11 cellular contexts compared by ENCODE assay signal in the genomic region with DNA sequence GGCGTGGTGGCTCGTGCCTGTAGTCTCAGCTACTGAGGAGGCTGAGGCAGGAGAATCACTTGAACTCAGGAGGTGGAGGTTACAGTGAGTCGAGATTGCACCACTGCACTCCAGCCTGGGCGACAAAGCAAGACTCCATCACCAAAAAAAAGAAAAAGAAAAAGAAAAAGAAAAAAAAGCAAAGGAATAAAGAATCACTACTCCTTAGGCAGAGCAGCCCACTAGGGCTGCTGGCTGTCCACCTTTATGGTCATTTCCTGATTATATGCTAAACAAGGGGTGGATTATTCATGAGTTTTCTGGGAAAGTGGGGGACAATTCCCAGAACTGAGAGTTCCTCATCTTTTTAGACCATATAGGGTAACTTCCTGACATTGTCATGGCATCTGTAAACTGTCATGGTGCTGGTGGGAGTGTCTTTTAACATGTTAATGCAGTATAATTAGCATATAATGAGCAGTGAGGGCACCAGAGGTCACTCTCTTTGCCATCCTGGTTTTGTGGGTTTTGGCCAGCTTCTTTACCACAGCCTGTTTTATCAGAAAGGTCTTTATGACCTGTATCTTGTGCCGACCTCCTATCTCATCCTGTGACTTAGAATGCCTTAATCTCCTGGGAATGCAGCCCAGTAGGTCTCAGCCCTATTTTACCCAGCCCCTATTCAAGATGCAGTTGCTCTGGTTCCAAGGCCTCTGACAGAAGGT. TPM values are rescaled to one million over a fixed set of nuclear protein-coding genes. Genes with fewer than 3 reads are reported as not detected.
"Had no signal": no experiment of that assay in that cellular context is flagged by ENCODE, and none has a peak within 500 bp of the region (broad histone marks: within the 10 kb centered on the region; RNA-seq: fewer than 3 reads in every experiment).

No MANE protein-coding gene starts in this region.

RNA-seq across cellular contexts. Expression of a gene that starts 36.4 kb away (rescaled TPM):
- total RNA-seq: activated T-helper 2 cell treated with anti-CD3 and anti-CD28 coated beads, Interferon-gamma antibody, Interleukin-2, Interleukin-4, amounts not matched to agents 10 μg/mL and 5 μg/mL and 100 μg/mL, durations not matched to agents 14 hours and 24 hours and 36 hours; epithelial cell of proximal tubule; lung; mucosa of descending colon; natural killer cell treated with Interleukin-12 subunit alpha and Interleukin-12 subunit beta and Interleukin-15 and Interleukin-18, amount 100 ng/mL, for 72 hours; osteocyte; sigmoid colon; subcutaneous adipose tissue; transverse colon had no signal
- polyA plus RNA-seq: immature natural killer cell, lung, sigmoid colon had no signal

RNA-seq across cellular contexts. Expression of a gene that starts 44.4 kb away (rescaled TPM):
- total RNA-seq: activated T-helper 2 cell treated with anti-CD3 and anti-CD28 coated beads, Interferon-gamma antibody, Interleukin-2, Interleukin-4, amounts not matched to agents 10 μg/mL and 5 μg/mL and 100 μg/mL, durations not matched to agents 14 hours and 24 hours and 36 hours; epithelial cell of proximal tubule; lung; mucosa of descending colon; natural killer cell treated with Interleukin-12 subunit alpha and Interleukin-12 subunit beta and Interleukin-15 and Interleukin-18, amount 100 ng/mL, for 72 hours; osteocyte; sigmoid colon; subcutaneous adipose tissue; transverse colon had no signal
- polyA plus RNA-seq: adipose tissue, immature natural killer cell, lung, sigmoid colon had no signal
